Comparison of ENCODE assay signal across 8 cellular contexts in genomic region chr17:17700251-17700969, GRCh38. TPM values are rescaled to one million over a fixed set of nuclear protein-coding genes. Genes with fewer than 3 reads are reported as not detected.
DNase-seq lines count a peak whose midpoint lies in the region; ATAC-seq and TF ChIP-seq lines count a peak whose summit lies in the region.

No MANE protein-coding gene starts in this region.

- peaks cover 20 to 93% (median 85%) of the 10 kb centered on the region in 9 donors for H3K4me1 ChIP-seq in heart right ventricle

- peak overlapping the region; percentile 79 for H3K4me3 Mint-ChIP-seq in endothelial cell (ENCODE audit: unreplicated experiment)
- H3K4me3 Mint-ChIP-seq in nephron progenitor cell: peak overlapping the region; percentile 71
- no peak overlapping the region for H3K4me3 Mint-ChIP-seq in activated naive CD4-positive, alpha-beta T cell treated with anti-CD3 and anti-CD28 coated beads for 36 hours

- 48 to 58% methylated on average over 77 to 86 of the region's 86 CpGs for WGBS in heart right ventricle, 2 donors

- H3K36me3 ChIP-seq in heart right ventricle: peaks cover 0 to 6% (median 0%) of the 10 kb centered on the region in 9 donors

- peaks cover 42% of the 10 kb centered on the region for H3K27me3 Mint-ChIP-seq in endothelial cell (ENCODE audit: unreplicated experiment)
- H3K27me3 Mint-ChIP-seq in nephron progenitor cell (ENCODE audit: low read depth, poor library complexity): peaks cover 26% of the 10 kb centered on the region
- no peaks in the 10 kb centered on the region for H3K27me3 Mint-ChIP-seq in activated naive CD4-positive, alpha-beta T cell treated with anti-CD3 and anti-CD28 coated beads for 36 hours (ENCODE audit: low read depth)

- no peaks in the 10 kb centered on the region for H3K9me3 Mint-ChIP-seq in endothelial cell (ENCODE audit: unreplicated experiment)
- H3K9me3 Mint-ChIP-seq in nephron progenitor cell: no peaks in the 10 kb centered on the region
- no peaks in the 10 kb centered on the region for H3K9me3 Mint-ChIP-seq in activated naive CD4-positive, alpha-beta T cell treated with anti-CD3 and anti-CD28 coated beads for 36 hours

- H3K4me1 Mint-ChIP-seq in endothelial cell (ENCODE audit: unreplicated experiment) (peaks cover 42% of the 10 kb centered on the region), nephron progenitor cell (peaks cover 96% of the 10 kb centered on the region)
- H3K4me1 Mint-ChIP-seq in activated naive CD4-positive, alpha-beta T cell treated with anti-CD3 and anti-CD28 coated beads for 36 hours (ENCODE audit: low read depth): peaks cover 26% of the 10 kb centered on the region

- intact Hi-C loops in heart right ventricle (cut with DNase I) (no loop called here), Right ventricle myocardium superior (cut with DNase I) (no loop called here)
- intact Hi-C loops in activated naive CD4-positive, alpha-beta T cell treated with anti-CD3 and anti-CD28 coated beads for 36 hours (cut with micrococcal nuclease): no loop called here

- H3K27ac ChIP-seq in heart right ventricle: peak overlapping the region in 4 of 10 donors; percentile 7 to 58 (median 28)

- H3K4me3 ChIP-seq in heart right ventricle: peak overlapping the region in 9 of 10 donors; percentile 19 to 49 (median 43)

- H3K27ac Mint-ChIP-seq in endothelial cell (ENCODE audit: unreplicated experiment) (no peak overlapping the region), nephron progenitor cell (no peak overlapping the region)
- no peak overlapping the region for H3K27ac Mint-ChIP-seq in activated naive CD4-positive, alpha-beta T cell treated with anti-CD3 and anti-CD28 coated beads for 36 hours

- peaks cover 0 to 11% (median 0%) of the 10 kb centered on the region in 7 donors for H3K27me3 ChIP-seq in heart right ventricle

- CTCF ChIA-PET in activated naive CD4-positive, alpha-beta T cell treated with anti-CD3 and anti-CD28 coated beads for 36 hours (lab: Charles Lee): no interaction called here

- no peaks in the 10 kb centered on the region for H3K9me3 ChIP-seq in heart right ventricle

- peak in 1 of 2 donors; percentile 30 for DNase-seq in heart right ventricle
- DNase-seq in Right ventricle myocardium superior: no peak
- no peak for DNase-seq in endothelial cell (ENCODE audit: low spot score)
- DNase-seq in nephron progenitor cell: peak; percentile 56
- DNase-seq in kidney tubule cell (ENCODE audit: low spot score): no peak
- no peak for DNase-seq in activated naive CD4-positive, alpha-beta T cell treated with anti-CD3 and anti-CD28 coated beads for 36 hours

- H3K36me3 Mint-ChIP-seq in endothelial cell (ENCODE audit: low read depth, unreplicated experiment) (peaks cover 20% of the 10 kb centered on the region), nephron progenitor cell (ENCODE audit: low read depth) (peaks cover 11% of the 10 kb centered on the region)
- no peaks in the 10 kb centered on the region for H3K36me3 Mint-ChIP-seq in activated naive CD4-positive, alpha-beta T cell treated with anti-CD3 and anti-CD28 coated beads for 36 hours (ENCODE audit: low read depth)

- TF ChIP-seq CTCF in heart right ventricle (IDR thresholded peaks at IDR 0.05) (no peak), endothelial cell (IDR thresholded peaks at IDR 0.05; ENCODE audit: unreplicated experiment) (no peak), nephron progenitor cell (IDR thresholded peaks at IDR 0.05) (no peak)

- ATAC-seq in heart right ventricle (no peak), Right ventricle myocardium superior (ENCODE audit: poor library complexity) (no peak), GM21529 (IDR thresholded peaks at IDR 0.05; ENCODE audit: unreplicated experiment) (no peak), HG02798 (IDR thresholded peaks at IDR 0.05; ENCODE audit: poor library complexity, unreplicated experiment) (no peak)

RNA-seq across cellular contexts. Expression of gene RAI1, which starts 19.2 kb away (rescaled TPM):
- 10 to 100 TPM; 15.8 to 32.0 (median 20.9) TPM for total RNA-seq in heart right ventricle
- polyA plus RNA-seq in heart right ventricle: 10 to 100 TPM; 13.8 to 17.5 TPM
- total RNA-seq in Right ventricle myocardium superior: 28.3 TPM
- total RNA-seq in endothelial cell (ENCODE audit: unreplicated experiment): 46.2 TPM
- 10 to 100 TPM in 1 of 2 experiments, 1 to 10 TPM in 1; 9.2 to 12.0 TPM for total RNA-seq in activated naive CD4-positive, alpha-beta T cell treated with anti-CD3 and anti-CD28 coated beads for 36 hours
